Comparison of ENCODE assay signal across 14 cellular contexts in genomic region chr12:15494329-15495046, GRCh38.
DNase-seq lines count a peak whose midpoint lies in the region; ATAC-seq, FAIRE-seq and TF ChIP-seq lines count a peak whose summit lies in the region.
"Had no signal": no experiment of that assay in that cellular context is flagged by ENCODE, and none has a peak within 500 bp of the region (broad histone marks: within the 10 kb centered on the region; RNA-seq: fewer than 3 reads in every experiment).

No MANE protein-coding gene starts in this region.

- no peaks in the 10 kb centered on the region for H4K20me1 ChIP-seq in endothelial cell of umbilical vein (replicated peaks; ENCODE audit: control insufficient read depth, extremely low read depth, insufficient read depth, low read length)
- no peaks in the 10 kb centered on the region for H4K20me1 ChIP-seq in mammary epithelial cell (ENCODE audit: insufficient read depth, low read length)

- H3K9me3 ChIP-seq in endothelial cell of umbilical vein (replicated peaks; ENCODE audit: control insufficient read depth, insufficient read depth, low read length) (no peaks in the 10 kb centered on the region), mammary epithelial cell (replicated peaks; ENCODE audit: insufficient read depth, low read length) (no peaks in the 10 kb centered on the region)

- 32% methylated on average over 4 of the region's 4 CpGs for WGBS in mammary epithelial cell (ENCODE audit: low coverage, missing lambda C conversion rate)

- H3K9me1 ChIP-seq in endothelial cell of umbilical vein (replicated peaks; ENCODE audit: control insufficient read depth, extremely low read depth, insufficient read depth, low read length): no peaks in the 10 kb centered on the region

- H3K4me2 ChIP-seq in endothelial cell of umbilical vein (ENCODE audit: insufficient read depth, low read length): no peak overlapping the region
- H3K4me2 ChIP-seq in mammary epithelial cell (ENCODE audit: insufficient read depth, low read depth, low read length): no peak overlapping the region

- POLR2A ChIA-PET in endothelial cell of umbilical vein (lab: Charles Lee): no interaction called here

- dilution Hi-C loops in endothelial cell of umbilical vein (cut with MboI; ENCODE audit: extremely low pct_ligation_motif_present, low sequenced_read_pairs): no loop called here
- dilution Hi-C loops in mammary epithelial cell (cut with HindIII; ENCODE audit: low sequenced_read_pairs): no loop called here

- peak; percentile 18 for FAIRE-seq in endothelial cell of umbilical vein (lab: Jason Lieb, UNC)

- ATAC-seq in GM18505 (IDR thresholded peaks at IDR 0.05; ENCODE audit: unreplicated experiment) (peak; percentile 92), GM19468 (IDR thresholded peaks at IDR 0.05; ENCODE audit: extremely low read depth, unreplicated experiment) (peak; percentile 45), HG03095 (IDR thresholded peaks at IDR 0.05; ENCODE audit: unreplicated experiment) (peak; percentile 87), HG03196 (IDR thresholded peaks at IDR 0.05; ENCODE audit: unreplicated experiment) (no peak)
- ATAC-seq: CD8-positive, alpha-beta T cell; Right ventricle myocardium inferior; sciatic nerve had no signal

- CTCF ChIA-PET in endothelial cell of umbilical vein (lab: Charles Lee): no interaction called here
- CTCF ChIA-PET in mammary epithelial cell (lab: Charles Lee; ENCODE audit: low non-redundant PET): no interaction called here

- H2AFZ ChIP-seq in endothelial cell of umbilical vein (ENCODE audit: low read depth, low read length) (no peak overlapping the region), mammary epithelial cell (ENCODE audit: low read depth, low read length) (no peak overlapping the region)

- H3K36me3 ChIP-seq in endothelial cell of umbilical vein (ENCODE audit: control insufficient read depth in 2 of 2, extremely low read depth in 1 of 2, insufficient read depth in 2 of 2, low read length in 2 of 2) (no peaks in the 10 kb centered on the region), mammary epithelial cell (ENCODE audit: insufficient read depth, low read length) (no peaks in the 10 kb centered on the region)
- H3K36me3 ChIP-seq: upper lobe of left lung had no signal

- BruUV-seq in endothelial cell of umbilical vein (replicated peaks; lab: Mats Ljungman, UMichigan) (no TSS peak), mammary epithelial cell (replicated peaks; lab: Mats Ljungman, UMichigan) (no TSS peak)

- H3K4me1 ChIP-seq in endothelial cell of umbilical vein (ENCODE audit: control insufficient read depth, extremely low read depth, insufficient read depth, low read length) (no peaks in the 10 kb centered on the region), mammary epithelial cell (ENCODE audit: insufficient read depth, low read length) (no peaks in the 10 kb centered on the region)

- DNase-seq in endothelial cell of umbilical vein (ENCODE audit: low read depth, low spot score) (no peak), NCI-H1105 treated with DMSO at 0.1 percent for 48 hours (lab: John Stamatoyannopoulos, UW) (no peak), mammary epithelial cell (no peak)
- DNase-seq in stimulated activated CD4-positive, alpha-beta T cell treated with anti-CD3 and anti-CD28 coated beads, Interleukin-4, amount 100 ng/mL, for 24 hours: no peak
- DNase-seq: CD8-positive, alpha-beta T cell; NCI-H2081 treated with DMSO at 0.1 percent for 48 hours; upper lobe of left lung had no signal

- intact Hi-C loops in endothelial cell of umbilical vein (cut with micrococcal nuclease) (no loop called here), mammary epithelial cell (cut with micrococcal nuclease) (no loop called here)

- TF ChIP-seq CTCF in endothelial cell of umbilical vein (IDR thresholded peaks at IDR 0.05; ENCODE audit: extremely low read depth in 1 of 2, insufficient read depth in 1 of 2, low read depth in 1 of 2, low read length in 2 of 2): no peak
- TF ChIP-seq CTCF in mammary epithelial cell (conservative IDR thresholded peaks at IDR 0.05 in 1 of 2, IDR thresholded peaks at IDR 0.05 in 1 of 2; ENCODE audit: extremely low read depth in 1 of 2, insufficient read depth in 1 of 2, low read depth in 1 of 2, low read length in 2 of 2): no peak

- peaks cover 2 to 5% of the 10 kb centered on the region in 2 experiments for H3K27me3 ChIP-seq in endothelial cell of umbilical vein (ENCODE audit: control insufficient read depth in 2 of 2, insufficient read depth in 2 of 2, low read length in 2 of 2)
- peaks cover 8% of the 10 kb centered on the region for H3K27me3 ChIP-seq in mammary epithelial cell (ENCODE audit: insufficient read depth, low read length)
- H3K27me3 ChIP-seq: upper lobe of left lung had no signal

- no peak overlapping the region for H3K27ac ChIP-seq in endothelial cell of umbilical vein (ENCODE audit: insufficient read depth, low read depth, low read length)
- H3K27ac ChIP-seq in mammary epithelial cell (ENCODE audit: insufficient read depth, low read depth, low read length): no peak overlapping the region
- H3K27ac ChIP-seq: epithelial cell of prostate, upper lobe of left lung had no signal

- no peak overlapping the region for H3K4me3 ChIP-seq in endothelial cell of umbilical vein (replicated peaks in 1 of 3; ENCODE audit: insufficient read depth in 1 of 3, low read depth in 1 of 3, low read length in 3 of 3)
- no peak overlapping the region for H3K4me3 ChIP-seq in mammary epithelial cell (replicated peaks in 1 of 3; ENCODE audit: insufficient read depth in 1 of 3, low read depth in 2 of 3, low read length in 3 of 3)
- H3K4me3 ChIP-seq: upper lobe of left lung had no signal

- H3K9ac ChIP-seq in endothelial cell of umbilical vein (replicated peaks; ENCODE audit: extremely low read depth, insufficient read depth, low read length) (no peak overlapping the region), mammary epithelial cell (ENCODE audit: insufficient read depth, low read length) (no peak overlapping the region)

- H3K79me2 ChIP-seq in endothelial cell of umbilical vein (ENCODE audit: control insufficient read depth, insufficient read depth, low read length) (no peaks in the 10 kb centered on the region), mammary epithelial cell (ENCODE audit: insufficient read depth, low read length) (no peaks in the 10 kb centered on the region)

- in situ Hi-C loops in mammary epithelial cell (cut with MboI; ENCODE audit: low sequenced_read_pairs in 2 of 2): no loop called here

- no peak for TF ChIP-seq POLR2A in GM18505 (IDR thresholded peaks at IDR 0.05; ENCODE audit: borderline replicate concordance, extremely low read depth, insufficient read depth, insufficient read length)
- no peak for TF ChIP-seq POLR2A in endothelial cell of umbilical vein (IDR thresholded peaks at IDR 0.05; ENCODE audit: low read depth, low read length)

TF ChIP-seq in endothelial cell of umbilical vein, 7 proteins besides CTCF, POLR2A, EP300 and RAD21:
- TF ChIP-seq MAX (IDR thresholded peaks at IDR 0.05; ENCODE audit: insufficient read depth, insufficient read length): no peak
- no peak for TF ChIP-seq POLR2AphosphoS5 (IDR thresholded peaks at IDR 0.05; ENCODE audit: insufficient read depth, low read depth, low read length)
- TF ChIP-seq JUN (IDR thresholded peaks at IDR 0.05; ENCODE audit: borderline replicate concordance, insufficient read depth, insufficient read length, low read depth): no peak
- no peak for TF ChIP-seq EZH2 (IDR thresholded peaks at IDR 0.05; ENCODE audit: borderline replicate concordance, low read depth, low read length, severe bottlenecking)
- no peak for TF ChIP-seq GATA2 (IDR thresholded peaks at IDR 0.05; ENCODE audit: insufficient read depth, insufficient read length, low read depth, low read length)
- no peak for TF ChIP-seq FOS (IDR thresholded peaks at IDR 0.05; ENCODE audit: borderline replicate concordance, insufficient read depth, low read length)
- TF ChIP-seq MYC (IDR thresholded peaks at IDR 0.05; ENCODE audit: low read depth, low read length): no peak
